Comparison of ENCODE assay signal across 10 cellular contexts in genomic region chr6:133814797-133815196, GRCh38.
DNase-seq lines count a peak whose midpoint lies in the region; ATAC-seq and TF ChIP-seq lines count a peak whose summit lies in the region.
"Had no signal": no experiment of that assay in that cellular context is flagged by ENCODE, and none has a peak within 500 bp of the region (broad histone marks: within the 10 kb centered on the region; RNA-seq: fewer than 3 reads in every experiment).

No MANE protein-coding gene starts in this region.

- no peaks in the 10 kb centered on the region for H3K9me3 Mint-ChIP-seq in activated T-helper 17 cell treated with anti-CD3 and anti-CD28 coated beads, Interleukin-2, amount 50 U/mL, for 72 hours

- no peaks in the 10 kb centered on the region for H3K4me1 ChIP-seq in right atrium auricular region

- H3K36me3 Mint-ChIP-seq in activated T-helper 17 cell treated with anti-CD3 and anti-CD28 coated beads, Interleukin-2, amount 50 U/mL, for 72 hours (ENCODE audit: low read depth) = no peaks in the 10 kb centered on the region

- DNase-seq in AG09309 (ENCODE audit: low read depth) (peak; percentile 14), HCEC 1CT (peak; percentile 75), right atrium auricular region (ENCODE audit: low spot score) (peak; percentile 70), NCI-H526 treated with DMSO at 0.1 percent for 48 hours (lab: John Stamatoyannopoulos, UW) (no peak), GM20000 (ENCODE audit: low spot score) (no peak)
- DNase-seq: DMS79 treated with DMSO at 0.1 percent for 48 hours had no signal

- peaks cover 21% of the 10 kb centered on the region for H3K27me3 Mint-ChIP-seq in activated T-helper 17 cell treated with anti-CD3 and anti-CD28 coated beads, Interleukin-2, amount 50 U/mL, for 72 hours

- H3K9me3 ChIP-seq in right atrium auricular region = no peaks in the 10 kb centered on the region

- H3K27me3 ChIP-seq in right atrium auricular region = no peaks in the 10 kb centered on the region

- H3K4me3 Mint-ChIP-seq in activated T-helper 17 cell treated with anti-CD3 and anti-CD28 coated beads, Interleukin-2, amount 50 U/mL, for 72 hours = no peak overlapping the region

- no peak overlapping the region for H3K4me3 ChIP-seq in AG09309 (ENCODE audit: control insufficient read depth, low read depth, low read length)
- H3K4me3 ChIP-seq in right atrium auricular region = no peak overlapping the region
- H3K4me3 ChIP-seq: skin epidermis had no signal

- H3K27ac Mint-ChIP-seq in activated T-helper 17 cell treated with anti-CD3 and anti-CD28 coated beads, Interleukin-2, amount 50 U/mL, for 72 hours = no peak overlapping the region

- ATAC-seq in activated T-helper 17 cell treated with anti-CD3 and anti-CD28 coated beads, Interleukin-2, amount 50 U/mL, for 72 hours (replicated peaks) = peak; percentile 59
- no peak for ATAC-seq in GM19328 (IDR thresholded peaks at IDR 0.05; ENCODE audit: unreplicated experiment)
- no peak for ATAC-seq in GM19467 (IDR thresholded peaks at IDR 0.05; ENCODE audit: unreplicated experiment)

- TF ChIP-seq CTCF in AG09309 (IDR thresholded peaks at IDR 0.05; ENCODE audit: control insufficient read depth, insufficient read depth, low read depth, low read length, missing control alignments) = no peak
- TF ChIP-seq CTCF in right atrium auricular region (IDR thresholded peaks at IDR 0.05) = no peak
- no peak for TF ChIP-seq CTCF in GM20000 (IDR thresholded peaks at IDR 0.05; ENCODE audit: extremely low read depth, missing control alignments)

- no peak overlapping the region for H3K27ac ChIP-seq in right atrium auricular region
- H3K27ac ChIP-seq: skin epidermis had no signal

- no peaks in the 10 kb centered on the region for H3K4me1 Mint-ChIP-seq in activated T-helper 17 cell treated with anti-CD3 and anti-CD28 coated beads, Interleukin-2, amount 50 U/mL, for 72 hours

- H3K36me3 ChIP-seq in right atrium auricular region = no peaks in the 10 kb centered on the region

Comparison
In these comparisons a context has a peak if more than half of its experiments do, and no peak if none do; other contexts are left out.
1. DNase-seq: peak in AG09309 (single experiment), HCEC 1CT (single experiment) and right atrium auricular region (single experiment); none in NCI-H526 treated with DMSO at 0.1 percent for 48 hours (single experiment) and GM20000 (single experiment).